ENCODE assay signal across 17 cellular contexts in genomic region chr19:18764591-18765051, GRCh38. TPM values are rescaled to one million over a fixed set of nuclear protein-coding genes. Genes with fewer than 3 reads are reported as not detected.
DNase-seq lines count a peak whose midpoint lies in the region; ATAC-seq, FAIRE-seq and TF ChIP-seq lines count a peak whose summit lies in the region.
"Had no signal": no experiment of that assay in that cellular context is flagged by ENCODE, and none has a peak within 500 bp of the region (broad histone marks: within the 10 kb centered on the region; RNA-seq: fewer than 3 reads in every experiment).

No MANE protein-coding gene starts in this region.

- peak overlapping the region; percentile 18 for H3K9ac ChIP-seq in skeletal muscle satellite cell (ENCODE audit: low read depth, low read length)

- H3K27me3 ChIP-seq in skeletal muscle satellite cell (ENCODE audit: control insufficient read depth, insufficient read depth, low read length) = no peaks in the 10 kb centered on the region

- no peaks in the 10 kb centered on the region for H3K9me3 Mint-ChIP-seq in naive thymus-derived CD8-positive, alpha-beta T cell
- H3K9me3 Mint-ChIP-seq: activated naive CD4-positive, alpha-beta T cell treated with anti-CD3 and anti-CD28 coated beads, Interleukin-2, amount 50 U/mL, for 72 hours; CD14-positive monocyte; natural killer cell treated with Interleukin-12 subunit alpha and Interleukin-12 subunit beta and Interleukin-15 and Interleukin-18, amount 100 ng/mL, for 72 hours; type B pancreatic cell had no signal

- ATAC-seq in naive thymus-derived CD8-positive, alpha-beta T cell = no peak
- ATAC-seq: natural killer cell treated with Interleukin-12 subunit alpha and Interleukin-12 subunit beta and Interleukin-15 and Interleukin-18, amount 100 ng/mL, for 72 hours; sciatic nerve had no signal

- H3K27ac Mint-ChIP-seq in naive thymus-derived CD8-positive, alpha-beta T cell = peak overlapping the region in 1 of 10 donors; percentile 19
- H3K27ac Mint-ChIP-seq: natural killer cell treated with Interleukin-12 subunit alpha and Interleukin-12 subunit beta and Interleukin-15 and Interleukin-18, amount 100 ng/mL, for 72 hours; type B pancreatic cell had no signal

- no peak for TF ChIP-seq CTCF in epithelial cell of esophagus (IDR thresholded peaks at IDR 0.05; ENCODE audit: insufficient read depth, low read depth, low read length, missing control alignments)

- peaks cover 47% of the 10 kb centered on the region for H3K4me1 ChIP-seq in skeletal muscle satellite cell (ENCODE audit: control insufficient read depth, insufficient read depth, low read length)

- peak overlapping the region; percentile 69 for H3K4me2 ChIP-seq in skeletal muscle satellite cell (ENCODE audit: low read length)

- H3K36me3 ChIP-seq in skeletal muscle satellite cell (ENCODE audit: insufficient read depth, low read length) = no peaks in the 10 kb centered on the region

- TF ChIP-seq POLR2A in GM12892 (IDR thresholded peaks at IDR 0.05; ENCODE audit: low read depth, low read length) = no peak

- H3K4me3 Mint-ChIP-seq in naive thymus-derived CD8-positive, alpha-beta T cell = no peak overlapping the region
- H3K4me3 Mint-ChIP-seq: CD14-positive monocyte; natural killer cell treated with Interleukin-12 subunit alpha and Interleukin-12 subunit beta and Interleukin-15 and Interleukin-18, amount 100 ng/mL, for 72 hours; type B pancreatic cell had no signal

- no peak for FAIRE-seq in GM12892 (lab: Jason Lieb, UNC)

- DNase-seq in Daoy (ENCODE audit: low read depth) (peak; percentile 85), MV-4-11 (lab: John Stamatoyannopoulos, UW) (peak; percentile 47), epithelial cell of esophagus (ENCODE audit: low read depth) (peak; percentile 28), GM12892 (ENCODE audit: insufficient read length) (no peak)
- DNase-seq in central memory CD4-positive, alpha-beta T cell = no peak
- no peak for DNase-seq in effector CD8-positive, alpha-beta T cell (lab: John Stamatoyannopoulos, UW)
- no peak for DNase-seq in naive thymus-derived CD8-positive, alpha-beta T cell
- DNase-seq: activated CD4-positive, alpha-beta T cell treated with anti-CD3 and anti-CD28 coated beads for 4 hours; effector CD4-positive, alpha-beta T cell; NCI-H526 treated with DMSO at 0.1 percent for 48 hours; Right ventricle myocardium superior had no signal

- H3K36me3 Mint-ChIP-seq in naive thymus-derived CD8-positive, alpha-beta T cell = peaks cover 0 to 9% (median 3%) of the 10 kb centered on the region in 3 donors
- H3K36me3 Mint-ChIP-seq: activated naive CD4-positive, alpha-beta T cell treated with anti-CD3 and anti-CD28 coated beads, Interleukin-2, amount 50 U/mL, for 72 hours; natural killer cell treated with Interleukin-12 subunit alpha and Interleukin-12 subunit beta and Interleukin-15 and Interleukin-18, amount 100 ng/mL, for 72 hours; type B pancreatic cell had no signal

- H3K9me3 ChIP-seq in skeletal muscle satellite cell (replicated peaks; ENCODE audit: low read length) = no peaks in the 10 kb centered on the region

- POLR2A ChIA-PET in naive thymus-derived CD8-positive, alpha-beta T cell (lab: Charles Lee) = interaction anchor here (1.2 kb wide), 1 partner anchor 9 kb away, joined by 3 read pairs; no protein-coding TSS in a partner anchor

- peaks cover 0 to 2% (median under 1%) of the 10 kb centered on the region in 4 donors for H3K4me1 Mint-ChIP-seq in naive thymus-derived CD8-positive, alpha-beta T cell
- H3K4me1 Mint-ChIP-seq: CD14-positive monocyte had no signal

- H3K27me3 Mint-ChIP-seq in naive thymus-derived CD8-positive, alpha-beta T cell = no peaks in the 10 kb centered on the region
- H3K27me3 Mint-ChIP-seq: natural killer cell treated with Interleukin-12 subunit alpha and Interleukin-12 subunit beta and Interleukin-15 and Interleukin-18, amount 100 ng/mL, for 72 hours; type B pancreatic cell had no signal

- H3K4me3 ChIP-seq in epithelial cell of esophagus (ENCODE audit: low read length) (no peak overlapping the region), skeletal muscle satellite cell (ENCODE audit: low read length) (peak overlapping the region; percentile 6)

RNA-seq across cellular contexts. Expression of gene COMP, which starts 26.5 kb away (rescaled TPM):
- total RNA-seq in Daoy (2014; rRNA removed; shearing (Covaris generic)) = not detected in 2 replicates
- 0.25 and 2.4 TPM in 2 replicates for total RNA-seq in skeletal muscle satellite cell (2012; rRNA removed)
- polyA plus RNA-seq in GM12892 (2012; ENCODE audit: missing spikeins) = not detected
- not detected for total RNA-seq in naive thymus-derived CD8-positive, alpha-beta T cell
- not detected for polyA plus RNA-seq in naive thymus-derived CD8-positive, alpha-beta T cell
- total RNA-seq: activated naive CD4-positive, alpha-beta T cell treated with anti-CD3 and anti-CD28 coated beads, Interleukin-2, amount 50 U/mL, for 72 hours; natural killer cell treated with Interleukin-12 subunit alpha and Interleukin-12 subunit beta and Interleukin-15 and Interleukin-18, amount 100 ng/mL, for 72 hours; Right ventricle myocardium superior had no signal
- polyA plus RNA-seq: CD14-positive monocyte had no signal

Comparison
In these comparisons a context has a peak if more than half of its experiments do, and no peak if none do; other contexts are left out.
1. DNase-seq: peak in Daoy (single experiment), MV-4-11 (single experiment) and epithelial cell of esophagus (single experiment); none in GM12892 (single experiment), central memory CD4-positive, alpha-beta T cell (single experiment), effector CD8-positive, alpha-beta T cell (single experiment) and naive thymus-derived CD8-positive, alpha-beta T cell (0 of 10).